ENCODE assay signal across 22 cellular contexts in genomic region chr1:3305156-3305555, GRCh38.
"Had no signal": no experiment of that assay in that cellular context is flagged by ENCODE, and none has a peak within 500 bp of the region (broad histone marks: within the 10 kb centered on the region; RNA-seq: fewer than 3 reads in every experiment).

No MANE protein-coding gene starts in this region.

- DNase-seq: colonic mucosa; cortex of kidney; effector CD8-positive, alpha-beta T cell; effector memory CD8-positive, alpha-beta T cell; endodermal cell; erythroblast; esophagus squamous epithelium; foreskin fibroblast; foreskin melanocyte; gastrocnemius medialis; glutamatergic neuron; head of caudate nucleus; heart right ventricle; hippocampal formation; left cardiac atrium; left ventricle myocardium superior; lower lobe of right lung; mesendoderm; midbrain had no signal

- H3K4me1 Mint-ChIP-seq: endodermal cell had no signal

- H3K9me3 Mint-ChIP-seq: dendritic cell treated with granulocyte-macrophage colony-stimulating factor and Interleukin-4, amounts not matched to agents 40 ng/mL and 50 ng/mL, for 4 days; effector memory CD8-positive, alpha-beta T cell; endodermal cell had no signal

- H3K27ac Mint-ChIP-seq: dendritic cell treated with granulocyte-macrophage colony-stimulating factor and Interleukin-4, amounts not matched to agents 40 ng/mL and 50 ng/mL, for 4 days; effector memory CD8-positive, alpha-beta T cell; endodermal cell had no signal

- ATAC-seq: effector memory CD8-positive, alpha-beta T cell; esophagus mucosa; gastrocnemius medialis; heart right ventricle; left cardiac atrium; left lung; left ventricle myocardium superior; lower lobe of right lung had no signal

- H3K4me3 Mint-ChIP-seq: dendritic cell treated with granulocyte-macrophage colony-stimulating factor and Interleukin-4, amounts not matched to agents 40 ng/mL and 50 ng/mL, for 4 days; effector memory CD8-positive, alpha-beta T cell; endodermal cell had no signal

- H3K27me3 Mint-ChIP-seq: dendritic cell treated with granulocyte-macrophage colony-stimulating factor and Interleukin-4, amounts not matched to agents 40 ng/mL and 50 ng/mL, for 4 days had no signal
